In genomic region chr1:45569962-45570581, GRCh38 we compare ENCODE assay signal across 8 cellular contexts. TPM values are rescaled to one million over a fixed set of nuclear protein-coding genes. Genes with fewer than 3 reads are reported as not detected.
DNase-seq lines count a peak whose midpoint lies in the region; ATAC-seq, FAIRE-seq and TF ChIP-seq lines count a peak whose summit lies in the region.

No MANE protein-coding gene starts in this region.

- intact Hi-C loops in A673 (cut with micrococcal nuclease; ENCODE audit: unreplicated experiment) (loop anchor here (1.0 to 10.0 kb wide), 3 partner anchors 58 to 555 kb away; partner anchors contain the start of genes HECTD3 and UROD), ovary (cut with DNase I) (loop anchor here in 3 of 4 donors (5.0 to 10.0 kb wide), 5 partner anchors 48 to 555 kb away; partner anchors contain the start of genes CCDC163 (in 1 of the 3), HECTD3 (in 1 of the 3), MMACHC (in 1 of the 3) and PRDX1 (in 1 of the 3)), tibial artery (cut with DNase I; ENCODE audit: low total_unique reads) (loop anchor here (2.0 to 10.0 kb wide), 2 partner anchors 55 to 225 kb away; partner anchors contain the start of genes MUTYH and TOE1)

- H3K4me1 ChIP-seq in A673 (ENCODE audit: insufficient read depth, low read length, poor library complexity, severe bottlenecking) (no peaks in the 10 kb centered on the region), RWPE2 (ENCODE audit: insufficient read depth, poor library complexity, severe bottlenecking) (no peaks in the 10 kb centered on the region), ovary (ENCODE audit: insufficient read depth) (no peaks in the 10 kb centered on the region), tibial artery (no peaks in the 10 kb centered on the region)

- TF ChIP-seq CTCF in A673 (conservative IDR thresholded peaks at IDR 0.05; ENCODE audit: low read depth, low read length) (peak; percentile 98), RWPE2 (IDR thresholded peaks at IDR 0.05; ENCODE audit: poor library complexity, severe bottlenecking) (peak; percentile 96), ovary (IDR thresholded peaks at IDR 0.05) (peak; percentile 84 to 89 (median 86)), tibial artery (IDR thresholded peaks at IDR 0.05) (peak; percentile 91 to 98)

- POLR2A ChIA-PET in A673 (lab: Charles Lee; ENCODE audit: low non-redundant PET), result no interaction called here

- TF ChIP-seq POLR2A in GM18505 (IDR thresholded peaks at IDR 0.05; ENCODE audit: borderline replicate concordance, extremely low read depth, insufficient read depth, insufficient read length), result peak; percentile 31
- TF ChIP-seq POLR2A in ovary (IDR thresholded peaks at IDR 0.05), result no peak

- TF ChIP-seq EP300 in ovary (IDR thresholded peaks at IDR 0.05), result no peak

- H3K27me3 ChIP-seq in A673 (replicated peaks; ENCODE audit: insufficient read depth, low read depth, low read length, poor library complexity) (no peaks in the 10 kb centered on the region), RWPE2 (ENCODE audit: insufficient read depth, poor library complexity, severe bottlenecking) (no peaks in the 10 kb centered on the region), ovary (no peaks in the 10 kb centered on the region), tibial artery (no peaks in the 10 kb centered on the region)

- CTCF ChIA-PET in A673 (lab: Charles Lee), result interaction anchor here (1.2 to 1.3 kb wide), 2 partner anchors 13 to 45 kb away, joined by 3 to 4 read pairs; partner anchors contain the start of gene NASP

- 10 to 12% (median 11%) methylated on average over 8 of the region's 8 CpGs for WGBS in ovary, 3 donors

- no peaks in the 10 kb centered on the region for H3K9me3 ChIP-seq in A673 (ENCODE audit: low read depth, low read length, poor library complexity, severe bottlenecking)
- no peaks in the 10 kb centered on the region for H3K9me3 ChIP-seq in RWPE2 (ENCODE audit: severe bottlenecking)
- no peaks in the 10 kb centered on the region for H3K9me3 ChIP-seq in ovary
- no peaks in the 10 kb centered on the region for H3K9me3 ChIP-seq in tibial artery

- BruUV-seq in A673 (replicated peaks; lab: Mats Ljungman, UMichigan), result no TSS peak

- no peak for FAIRE-seq in frontal cortex (lab: Jason Lieb, UNC)

- ATAC-seq in GM18505 (IDR thresholded peaks at IDR 0.05; ENCODE audit: unreplicated experiment), result no peak
- peak; percentile 84 for ATAC-seq in RWPE2 (ENCODE audit: low read depth)

- no peak overlapping the region for H3K4me3 ChIP-seq in A673 (ENCODE audit: low read depth, low read length, poor library complexity, severe bottlenecking)
- H3K4me3 ChIP-seq in RWPE2 (ENCODE audit: severe bottlenecking), result no peak overlapping the region
- no peak overlapping the region for H3K4me3 ChIP-seq in ovary
- H3K4me3 ChIP-seq in tibial artery, result no peak overlapping the region

- H3K27ac ChIP-seq in A673 (ENCODE audit: low read depth, low read length, poor library complexity, severe bottlenecking) (no peak overlapping the region), RWPE2 (ENCODE audit: poor library complexity, severe bottlenecking) (no peak overlapping the region), ovary (no peak overlapping the region), tibial artery (no peak overlapping the region)

- H3K36me3 ChIP-seq in A673 (ENCODE audit: insufficient read depth, low read length, poor library complexity, severe bottlenecking) (peaks cover 49% of the 10 kb centered on the region), RWPE2 (ENCODE audit: low read depth) (peaks cover 29% of the 10 kb centered on the region), ovary (no peaks in the 10 kb centered on the region), tibial artery (peaks cover 10 to 48% (median 25%) of the 10 kb centered on the region in 3 donors)

- DNase-seq in A673 (ENCODE audit: low spot score) (peak; percentile 79), LHCN-M2 (ENCODE audit: low read depth) (peak; percentile 68), RWPE2 (ENCODE audit: low spot score) (no peak), frontal cortex (ENCODE audit: low spot score in 2 of 2) (peak; percentile 34 to 70), ovary (peak; percentile 60 to 80 (median 70)), tibial artery (peak; percentile 55 to 84)
- DNase-seq in activated T-helper 9 cell treated with anti-CD3 and anti-CD28 coated beads, Interleukin-2, amount 50 U/mL, for 16 hours (ENCODE audit: low read depth), result peak; percentile 54

RNA-seq across cellular contexts. Expression of gene NASP, which starts 13.8 kb away (rescaled TPM):
- total RNA-seq in A673 (2021) (392 and 403 TPM in 2 replicates), LHCN-M2 (2014; rRNA removed) (112 and 123 TPM in 2 replicates), frontal cortex (59.5 TPM), ovary (100 to 1,000 TPM in 2 of 7 donors, 10 to 100 TPM in 5; 60.4 to 114 (median 76.3) TPM)
- polyA plus RNA-seq in LHCN-M2 (2012), result 73.9 TPM
- 100 to 1,000 TPM in 1 of 2 donors, 10 to 100 TPM in 1; 92.6 to 122 TPM for polyA plus RNA-seq in ovary

RNA-seq across cellular contexts. Expression of gene AKR1A1, which starts 19.4 kb away (rescaled TPM):
- total RNA-seq in A673 (2021), result 183 and 189 TPM in 2 replicates
- 64.3 and 67.5 TPM in 2 replicates for total RNA-seq in LHCN-M2 (2014; rRNA removed)
- polyA plus RNA-seq in LHCN-M2 (2012), result 141 TPM
- 74.6 TPM for total RNA-seq in frontal cortex
- total RNA-seq in ovary, result 100 to 1,000 TPM in 2 of 7 donors, 10 to 100 TPM in 5; 39.8 to 119 (median 88.3) TPM
- polyA plus RNA-seq in ovary, result 10 to 100 TPM; 75.4 to 99.0 TPM

RNA-seq across cellular contexts. Expression of gene PRDX1, which starts 48.4 kb away (rescaled TPM):
- 947 and 1,108 TPM in 2 replicates for total RNA-seq in A673 (2021)
- total RNA-seq in LHCN-M2 (2014; rRNA removed), result 507 and 546 TPM in 2 replicates
- 1,051 TPM for polyA plus RNA-seq in LHCN-M2 (2012)
- total RNA-seq in frontal cortex, result 217 TPM
- total RNA-seq in ovary, result 100 to 1,000 TPM; 127 to 332 (median 250) TPM
- 100 to 1,000 TPM; 291 to 461 TPM for polyA plus RNA-seq in ovary

RNA-seq across cellular contexts. Expression of gene CCDC17, which starts 53.8 kb away (rescaled TPM):
- total RNA-seq in A673 (2021) (2.0 and 3.2 TPM in 2 replicates), LHCN-M2 (2014; rRNA removed) (0.58 and 0.98 TPM in 2 replicates), frontal cortex (0.41 TPM), ovary (10 to 100 TPM in 1 of 7 donors, 1 to 10 TPM in 6; 1.3 to 30.2 (median 3.7) TPM)
- polyA plus RNA-seq in LHCN-M2 (2012), result 0.11 TPM
- 1 to 10 TPM; 1.4 to 1.5 TPM for polyA plus RNA-seq in ovary
